ENCODE assay signal across 8 cellular contexts in genomic region chr6:145893586-145893985, GRCh38.
"Had no signal": no experiment of that assay in that cellular context is flagged by ENCODE, and none has a peak within 500 bp of the region (broad histone marks: within the 10 kb centered on the region; RNA-seq: fewer than 3 reads in every experiment).

No MANE protein-coding gene starts in this region.

- ATAC-seq: GM23338 had no signal

- DNase-seq: H9, HCEC 1CT, IMR-90, KBM-7 had no signal

- FAIRE-seq: H1, H54, HTR-8/SVneo had no signal

- H3K4me2 ChIP-seq: GM23338 had no signal

- H3K4me3 ChIP-seq: GM23338 had no signal

- H2AFZ ChIP-seq: GM23338 had no signal
